8 cellular contexts compared by ENCODE assay signal in the genomic region with DNA sequence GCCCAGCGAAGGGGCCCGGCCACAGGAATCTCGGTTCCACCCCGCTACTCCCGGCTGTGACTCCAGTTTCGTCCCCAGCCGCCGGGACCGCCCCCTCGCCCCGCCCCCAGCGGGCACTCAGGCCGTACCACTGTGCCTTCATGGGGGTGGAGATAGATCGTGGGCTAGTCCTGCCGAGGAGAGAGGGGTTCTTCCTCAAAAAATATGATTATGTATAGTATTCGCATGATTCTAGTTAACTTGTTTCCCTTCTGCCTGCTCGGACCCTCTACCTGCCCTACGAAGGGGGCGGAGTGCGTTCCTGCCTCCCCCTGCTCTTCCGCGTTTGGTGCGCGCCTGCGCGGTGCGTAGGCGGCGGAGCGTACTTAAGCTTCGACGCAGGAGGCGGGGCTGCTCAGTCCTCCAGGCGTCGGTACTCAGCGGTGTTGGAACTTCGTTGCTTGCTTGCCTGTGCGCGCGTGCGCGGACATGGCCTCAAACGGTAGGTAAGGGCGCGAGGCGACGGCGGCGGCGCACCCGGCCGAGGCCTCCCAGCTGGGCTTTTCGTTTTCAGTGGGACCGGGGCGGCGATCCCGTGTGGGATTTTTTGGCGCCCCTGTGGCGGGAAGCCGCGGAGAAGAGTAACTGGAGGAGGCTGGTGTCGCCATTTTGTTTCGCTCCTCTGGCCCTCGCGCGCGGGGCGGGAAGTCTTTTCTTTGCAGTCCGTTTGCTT. TPM values are rescaled to one million over a fixed set of nuclear protein-coding genes. Genes with fewer than 3 reads are reported as not detected.
A peak's percentile ranks its signal among the peaks of the same experiment; 100 is the strongest.
DNase-seq lines count a peak whose midpoint lies in the region; ATAC-seq, FAIRE-seq and TF ChIP-seq lines count a peak whose summit lies in the region.

A gene (plus strand): TSS at position 393 of the 712 bp plus-strand sequence. CDS start 76 bp downstream, at position 469.

- peak; percentile 100 for TF ChIP-seq POLR2A in A549 (IDR thresholded peaks at IDR 0.05; ENCODE audit: low read length)

- H3K27ac ChIP-seq in A549 (peak within 1 kb of the TSS; percentile 92 to 97), VCaP (peak within 1 kb of the TSS; percentile 83), iPS-20b (ENCODE audit: low read length) (peak within 1 kb of the TSS; percentile 100), skin epidermis (peak within 1 kb of the TSS; percentile 71 to 99 (median 96))

- peak; percentile 91 to 93 for DNase-seq in A549 (ENCODE audit: low read depth in 1 of 2, low spot score in 1 of 2)
- DNase-seq in NCI-H2196 (lab: John Stamatoyannopoulos, UW; ENCODE audit: unreplicated experiment) = peak; percentile 91
- DNase-seq in T47D (ENCODE audit: low read depth in 1 of 2, low spot score in 1 of 2) = peak; percentile 91 to 93

- no peak for TF ChIP-seq RAD21 in A549 (conservative IDR thresholded peaks at IDR 0.05 in 1 of 2, IDR thresholded peaks at IDR 0.05 in 1 of 2)

- POLR2A ChIA-PET in A549 (lab: Yijun Ruan, JAX) = interaction anchor here (0.5 to 2.1 kb wide), 36 partner anchors 8 to 281 kb away, joined by 3 to 37 read pairs (median 6); a partner anchor contains a TSS

- no peak for TF ChIP-seq EP300 in A549 (IDR thresholded peaks at IDR 0.05)

- ATAC-seq in A549 (peak; percentile 75 to 77), GM18867 (IDR thresholded peaks at IDR 0.05; ENCODE audit: unreplicated experiment) (peak; percentile 60), HG03097 (IDR thresholded peaks at IDR 0.05; ENCODE audit: low FRiP score, unreplicated experiment) (peak; percentile 58)

- in situ Hi-C loops in T47D (cut with HindIII; ENCODE audit: low pct_unique_long_range_greater_than_20kb, low sequenced_read_pairs) = no loop called here

- FAIRE-seq in A549 (lab: Jason Lieb, UNC) = no peak

- H3K9me3 ChIP-seq in A549 (no peaks in the 10 kb centered on the region), iPS-20b (ENCODE audit: insufficient read depth, low read depth, low read length) (no peaks in the 10 kb centered on the region)

- 2% methylated on average over 58 of the region's 69 CpGs for WGBS in A549 (ENCODE audit: missing lambda C conversion rate)

- no peaks in the 10 kb centered on the region for H3K27me3 ChIP-seq in iPS-20b (ENCODE audit: insufficient read depth, low read length)

- TF ChIP-seq CTCF in A549 (IDR thresholded peaks at IDR 0.05) (no peak), VCaP (conservative IDR thresholded peaks at IDR 0.05) (no peak)

- peak within 1 kb of the TSS; percentile 95 for H3K4me2 ChIP-seq in A549

- H3K36me3 ChIP-seq in iPS-20b (ENCODE audit: insufficient read depth, low read depth, low read length) = peaks cover 39% of the 10 kb centered on the region

- peak within 1 kb of the TSS; percentile 99 for H3K9ac ChIP-seq in iPS-20b (ENCODE audit: low read depth, low read length)

- H3K4me3 ChIP-seq in A549 (peak within 1 kb of the TSS; percentile 68), iPS-20b (ENCODE audit: low read length) (peak within 1 kb of the TSS; percentile 100), skin epidermis (peak within 1 kb of the TSS; percentile 73 to 100 (median 94))

- CTCF ChIA-PET in A549 (lab: Yijun Ruan, JAX) = interaction anchor here (0.6 to 1.1 kb wide), 5 partner anchors 11 to 152 kb away, joined by 3 to 4 read pairs (median 3); no protein-coding TSS in a partner anchor

- peaks cover 29% of the 10 kb centered on the region for H3K4me1 ChIP-seq in A549
- H3K4me1 ChIP-seq in iPS-20b (ENCODE audit: insufficient read depth, low read length) = peaks cover 7% of the 10 kb centered on the region

TF ChIP-seq in A549, 52 proteins besides CTCF, POLR2A, EP300 and RAD21 (continues in another document):
- TF ChIP-seq TFCP2L1 (CRISPR knock-in tag; IDR thresholded peaks at IDR 0.05) = peak; percentile 19; the same call in 1 of the 2 replicates
- TF ChIP-seq, protein P1, sequence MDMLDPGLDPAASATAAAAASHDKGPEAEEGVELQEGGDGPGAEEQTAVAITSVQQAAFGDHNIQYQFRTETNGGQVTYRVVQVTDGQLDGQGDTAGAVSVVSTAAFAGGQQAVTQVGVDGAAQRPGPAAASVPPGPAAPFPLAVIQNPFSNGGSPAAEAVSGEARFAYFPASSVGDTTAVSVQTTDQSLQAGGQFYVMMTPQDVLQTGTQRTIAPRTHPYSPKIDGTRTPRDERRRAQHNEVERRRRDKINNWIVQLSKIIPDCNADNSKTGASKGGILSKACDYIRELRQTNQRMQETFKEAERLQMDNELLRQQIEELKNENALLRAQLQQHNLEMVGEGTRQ (IDR thresholded peaks at IDR 0.05) = no peak; the same call in 1 of the 2 replicates
- peak; percentile 74; the same call in 1 of the 2 replicates for TF ChIP-seq TP53 (CRISPR knock-in tag; IDR thresholded peaks at IDR 0.05)
- no peak; the same call in 1 of the 2 replicates for TF ChIP-seq NFE2L2 (conservative IDR thresholded peaks at IDR 0.05; ENCODE audit: low read length)
- no peak for TF ChIP-seq KDM5A (IDR thresholded peaks at IDR 0.05)
- TF ChIP-seq, protein P2, sequence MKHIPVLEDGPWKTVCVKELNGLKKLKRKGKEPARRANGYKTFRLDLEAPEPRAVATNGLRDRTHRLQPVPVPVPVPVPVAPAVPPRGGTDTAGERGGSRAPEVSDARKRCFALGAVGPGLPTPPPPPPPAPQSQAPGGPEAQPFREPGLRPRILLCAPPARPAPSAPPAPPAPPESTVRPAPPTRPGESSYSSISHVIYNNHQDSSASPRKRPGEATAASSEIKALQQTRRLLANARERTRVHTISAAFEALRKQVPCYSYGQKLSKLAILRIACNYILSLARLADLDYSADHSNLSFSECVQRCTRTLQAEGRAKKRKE (CRISPR knock-in tag; IDR thresholded peaks at IDR 0.05; ENCODE audit: low read depth) = no peak
- TF ChIP-seq ZNF302 (CRISPR knock-in tag; IDR thresholded peaks at IDR 0.05) = no peak
- TF ChIP-seq MYC (IDR thresholded peaks at IDR 0.05; ENCODE audit: borderline replicate concordance, low read length) = peak; percentile 78
- peak; percentile 82 for TF ChIP-seq FOSB (CRISPR knock-in tag; IDR thresholded peaks at IDR 0.05)
- peak; percentile 99 for TF ChIP-seq PHF8 (IDR thresholded peaks at IDR 0.05; ENCODE audit: borderline replicate concordance, low read depth)
- TF ChIP-seq, protein P3, sequence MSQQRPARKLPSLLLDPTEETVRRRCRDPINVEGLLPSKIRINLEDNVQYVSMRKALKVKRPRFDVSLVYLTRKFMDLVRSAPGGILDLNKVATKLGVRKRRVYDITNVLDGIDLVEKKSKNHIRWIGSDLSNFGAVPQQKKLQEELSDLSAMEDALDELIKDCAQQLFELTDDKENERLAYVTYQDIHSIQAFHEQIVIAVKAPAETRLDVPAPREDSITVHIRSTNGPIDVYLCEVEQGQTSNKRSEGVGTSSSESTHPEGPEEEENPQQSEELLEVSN (IDR thresholded peaks at IDR 0.05; ENCODE audit: borderline replicate concordance, low read depth) = no peak
- TF ChIP-seq MAZ (IDR thresholded peaks at IDR 0.05; ENCODE audit: borderline replicate concordance, low read depth, low read length) = no peak; the same call in 1 of the 2 replicates
- TF ChIP-seq CHD2 (IDR thresholded peaks at IDR 0.05; ENCODE audit: low read length, partially characterized antibody) = no peak
- peak; percentile 98 to 99 for TF ChIP-seq JUN (IDR thresholded peaks at IDR 0.05)
- TF ChIP-seq, protein P4, sequence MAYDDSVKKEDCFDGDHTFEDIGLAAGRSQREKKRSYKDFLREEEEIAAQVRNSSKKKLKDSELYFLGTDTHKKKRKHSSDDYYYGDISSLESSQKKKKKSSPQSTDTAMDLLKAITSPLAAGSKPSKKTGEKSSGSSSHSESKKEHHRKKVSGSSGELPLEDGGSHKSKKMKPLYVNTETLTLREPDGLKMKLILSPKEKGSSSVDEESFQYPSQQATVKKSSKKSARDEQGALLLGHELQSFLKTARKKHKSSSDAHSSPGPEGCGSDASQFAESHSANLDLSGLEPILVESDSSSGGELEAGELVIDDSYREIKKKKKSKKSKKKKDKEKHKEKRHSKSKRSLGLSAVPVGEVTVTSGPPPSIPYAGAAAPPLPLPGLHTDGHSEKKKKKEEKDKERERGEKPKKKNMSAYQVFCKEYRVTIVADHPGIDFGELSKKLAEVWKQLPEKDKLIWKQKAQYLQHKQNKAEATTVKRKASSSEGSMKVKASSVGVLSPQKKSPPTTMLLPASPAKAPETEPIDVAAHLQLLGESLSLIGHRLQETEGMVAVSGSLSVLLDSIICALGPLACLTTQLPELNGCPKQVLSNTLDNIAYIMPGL (CRISPR knock-in tag; IDR thresholded peaks at IDR 0.05; ENCODE audit: borderline replicate concordance) = peak; percentile 46; the same call in 1 of the 2 replicates
- TF ChIP-seq EHMT2 (IDR thresholded peaks at IDR 0.05; ENCODE audit: low read depth) = no peak
- peak; percentile 60; the same call in 1 of the 2 replicates for TF ChIP-seq HOXB5 (CRISPR knock-in tag; IDR thresholded peaks at IDR 0.05)
- TF ChIP-seq, protein P5, sequence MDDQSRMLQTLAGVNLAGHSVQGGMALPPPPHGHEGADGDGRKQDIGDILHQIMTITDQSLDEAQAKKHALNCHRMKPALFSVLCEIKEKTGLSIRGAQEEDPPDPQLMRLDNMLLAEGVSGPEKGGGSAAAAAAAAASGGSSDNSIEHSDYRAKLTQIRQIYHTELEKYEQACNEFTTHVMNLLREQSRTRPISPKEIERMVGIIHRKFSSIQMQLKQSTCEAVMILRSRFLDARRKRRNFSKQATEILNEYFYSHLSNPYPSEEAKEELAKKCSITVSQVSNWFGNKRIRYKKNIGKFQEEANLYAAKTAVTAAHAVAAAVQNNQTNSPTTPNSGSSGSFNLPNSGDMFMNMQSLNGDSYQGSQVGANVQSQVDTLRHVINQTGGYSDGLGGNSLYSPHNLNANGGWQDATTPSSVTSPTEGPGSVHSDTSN (IDR thresholded peaks at IDR 0.05) = peak; percentile 84; the same call in 1 of the 2 replicates
- no peak for TF ChIP-seq JUNB (IDR thresholded peaks at IDR 0.05)
- TF ChIP-seq CEBPB (IDR thresholded peaks at IDR 0.05) = peak in 1 of 2 experiments; percentile 3; a peak in 1 of 4 replicates
- TF ChIP-seq CBX8 (IDR thresholded peaks at IDR 0.05) = 0 out of 2 replicates have a peak, but pooled peaks have one; percentile 73
- TF ChIP-seq BHLHE40 (IDR thresholded peaks at IDR 0.05; ENCODE audit: low read depth, low read length) = peak; percentile 90
- TF ChIP-seq EHF (CRISPR knock-in tag; IDR thresholded peaks at IDR 0.05) = peak; percentile 62; the same call in 1 of the 2 replicates

RNA-seq across cellular contexts. Expression of the gene that starts here (rescaled TPM):
- 168 and 224 TPM in 2 replicates for polyA plus RNA-seq in A549 (2011; rRNA removed)
- polyA plus RNA-seq in A549 (2012; cell fraction: cytosol; rRNA removed) = 382 and 384 TPM in 2 replicates
- polyA plus RNA-seq in A549 (2012; cell fraction: nucleus; rRNA removed) = 432 and 577 TPM in 2 replicates
- 740 to 780 TPM (median 745 TPM) in 3 replicates for polyA plus RNA-seq in A549 (2017; fragmentation: RNase III; extraction: RNeasy Plus Mini Kit Qiagen cat#74134 plus additional on column Dnase treatment)
- 161 and 177 TPM in 2 replicates for polyA minus RNA-seq in A549 (2011; rRNA and poly(A)+ RNA removed)

Comparison
In these comparisons a context has a peak if more than half of its experiments do, and no peak if none do; other contexts are left out.
1. Peak in every context shown above with its lines: DNase-seq, ATAC-seq, H3K4me3 ChIP-seq and H3K27ac ChIP-seq.